ENCODE assay signal across 7 cellular contexts in genomic region chr16:2126928-2127556, GRCh38. TPM values are rescaled to one million over a fixed set of nuclear protein-coding genes. Genes with fewer than 3 reads are reported as not detected.
DNase-seq lines count a peak whose midpoint lies in the region; ATAC-seq, FAIRE-seq and TF ChIP-seq lines count a peak whose summit lies in the region.
"Not testable (repeated sequence)": the region's sequence is repeated elsewhere in the genome, so short reads cannot be mapped to it uniquely, and the experiment has no call there.

No MANE protein-coding gene starts in this region.

- not testable (repeated sequence) for TF ChIP-seq POLR2A in GM12891 (IDR thresholded peaks at IDR 0.05; ENCODE audit: low read depth, low read length); gastroesophageal sphincter (IDR thresholded peaks at IDR 0.05)

- not testable (repeated sequence) for H3K36me3 Mint-ChIP-seq in stimulated activated naive B cell treated with anti-CD40 and anti-IgM and Interleukin-4, amounts not matched to agents 10 μg/mL and 1 μg/mL and 100 μg/mL, for 72 hours

- TF ChIP-seq CTCF in mammary epithelial cell (conservative IDR thresholded peaks at IDR 0.05 in 1 of 2, IDR thresholded peaks at IDR 0.05 in 1 of 2; ENCODE audit: extremely low read depth in 1 of 2, insufficient read depth in 1 of 2, low read depth in 1 of 2, low read length in 2 of 2); gastroesophageal sphincter (IDR thresholded peaks at IDR 0.05); lower lobe of right lung (IDR thresholded peaks at IDR 0.05): not testable (repeated sequence)

- not testable (repeated sequence) for H2BK120ac ChIP-seq in neuronal stem cell (ENCODE audit: low read depth, low read length)

- H3K14ac ChIP-seq in neuronal stem cell (ENCODE audit: low read length) = peak overlapping the region; percentile 82

- H3K27ac ChIP-seq in mammary epithelial cell (ENCODE audit: insufficient read depth, low read depth, low read length); neuronal stem cell (replicated peaks; ENCODE audit: low read length): not testable (repeated sequence)
- peak overlapping the region; percentile 97 to 99 (median 98) for H3K27ac ChIP-seq in gastroesophageal sphincter
- peak overlapping the region; percentile 72 for H3K27ac ChIP-seq in lower lobe of right lung

- peak overlapping the region; percentile 54 for H3K4me2 ChIP-seq in mammary epithelial cell (ENCODE audit: insufficient read depth, low read depth, low read length)
- not testable (repeated sequence) for H3K4me2 ChIP-seq in neuronal stem cell (ENCODE audit: insufficient read depth, low read length, poor library complexity, severe bottlenecking)

- peak; percentile 50 for FAIRE-seq in GM12891 (lab: Jason Lieb, UNC)

- not testable (repeated sequence) for H3K9me3 ChIP-seq in mammary epithelial cell (replicated peaks; ENCODE audit: insufficient read depth, low read length); gastroesophageal sphincter; lower lobe of right lung; neuronal stem cell (replicated peaks in 1 of 2; ENCODE audit: control insufficient read depth in 2 of 2, insufficient read depth in 1 of 2, low read depth in 1 of 2, low read length in 2 of 2)

- peaks cover 58% of the 10 kb centered on the region for H3K4me1 ChIP-seq in mammary epithelial cell (ENCODE audit: insufficient read depth, low read length)
- H3K4me1 ChIP-seq in gastroesophageal sphincter = peaks cover 0 to 95% (median 65%) of the 10 kb centered on the region in 3 donors
- peaks cover 52% of the 10 kb centered on the region for H3K4me1 ChIP-seq in lower lobe of right lung
- H3K4me1 ChIP-seq in neuronal stem cell (ENCODE audit: control insufficient read depth in 2 of 2, insufficient read depth in 1 of 2, low read depth in 1 of 2, low read length in 2 of 2) = peaks cover 7 to 17% of the 10 kb centered on the region in 2 donors

- not testable (repeated sequence) for H3K36me3 ChIP-seq in mammary epithelial cell (ENCODE audit: insufficient read depth, low read length); gastroesophageal sphincter; lower lobe of right lung; neuronal stem cell (replicated peaks in 1 of 2; ENCODE audit: control insufficient read depth in 2 of 2, insufficient read depth in 2 of 2, low read length in 2 of 2)

- H2BK5ac ChIP-seq in neuronal stem cell (ENCODE audit: low read length) = not testable (repeated sequence)

- peak overlapping the region; percentile 25 for H3K27ac Mint-ChIP-seq in stimulated activated naive B cell treated with anti-CD40 and anti-IgM and Interleukin-4, amounts not matched to agents 10 μg/mL and 1 μg/mL and 100 μg/mL, for 72 hours

- dilution Hi-C loops in mammary epithelial cell (cut with HindIII; ENCODE audit: low sequenced_read_pairs) = not testable (repeated sequence)

- H4K91ac ChIP-seq in neuronal stem cell (ENCODE audit: low read depth, low read length, poor library complexity) = not testable (repeated sequence)

- H2BK12ac ChIP-seq in neuronal stem cell (ENCODE audit: low read length) = peak overlapping the region; percentile 73

- H3K4me1 Mint-ChIP-seq in stimulated activated naive B cell treated with anti-CD40 and anti-IgM and Interleukin-4, amounts not matched to agents 10 μg/mL and 1 μg/mL and 100 μg/mL, for 72 hours = peaks cover 16 to 37% of the 10 kb centered on the region in 2 donors

- H3K4me3 Mint-ChIP-seq in stimulated activated naive B cell treated with anti-CD40 and anti-IgM and Interleukin-4, amounts not matched to agents 10 μg/mL and 1 μg/mL and 100 μg/mL, for 72 hours = not testable (repeated sequence)

- H3K4me3 ChIP-seq in mammary epithelial cell (replicated peaks in 1 of 3; ENCODE audit: insufficient read depth in 1 of 3, low read depth in 2 of 3, low read length in 3 of 3); lower lobe of right lung; neuronal stem cell (ENCODE audit: low read length in 2 of 2): not testable (repeated sequence)
- peak overlapping the region in 1 of 2 donors; percentile 53 for H3K4me3 ChIP-seq in gastroesophageal sphincter

- H3K4ac ChIP-seq in neuronal stem cell (ENCODE audit: low read length) = peak overlapping the region; percentile 93

- peak overlapping the region; percentile 71 for H2BK15ac ChIP-seq in neuronal stem cell (ENCODE audit: low read length)

- H3K9ac ChIP-seq in mammary epithelial cell (ENCODE audit: insufficient read depth, low read length) (peak overlapping the region; percentile 10), neuronal stem cell (ENCODE audit: low read depth, low read length, poor library complexity) (peak overlapping the region; percentile 12)

- H3K23ac ChIP-seq in neuronal stem cell (ENCODE audit: low read depth, low read length, poor library complexity) = not testable (repeated sequence)

- H3K9me3 Mint-ChIP-seq in stimulated activated naive B cell treated with anti-CD40 and anti-IgM and Interleukin-4, amounts not matched to agents 10 μg/mL and 1 μg/mL and 100 μg/mL, for 72 hours = not testable (repeated sequence)

- intact Hi-C loops in mammary epithelial cell (cut with micrococcal nuclease); lower lobe of right lung (cut with DNase I): not testable (repeated sequence)

- not testable (repeated sequence) for H4K8ac ChIP-seq in neuronal stem cell (ENCODE audit: low read depth, low read length)

- not testable (repeated sequence) for H3K27me3 ChIP-seq in mammary epithelial cell (ENCODE audit: insufficient read depth, low read length); gastroesophageal sphincter; lower lobe of right lung (ENCODE audit: low read depth); neuronal stem cell (ENCODE audit: control insufficient read depth in 3 of 3, insufficient read depth in 3 of 3, low read depth in 1 of 3, low read length in 3 of 3)

- TF ChIP-seq EP300 in gastroesophageal sphincter (IDR thresholded peaks at IDR 0.05) = not testable (repeated sequence)

- in situ Hi-C loops in mammary epithelial cell (cut with MboI; ENCODE audit: low sequenced_read_pairs in 2 of 2) = not testable (repeated sequence)

- H4K20me1 ChIP-seq in mammary epithelial cell (ENCODE audit: insufficient read depth, low read length) = not testable (repeated sequence)

- DNase-seq in GM12891 (ENCODE audit: insufficient read length, low spot score); mammary epithelial cell; lower lobe of right lung; neuronal stem cell (ENCODE audit: low spot score); stimulated activated naive B cell treated with anti-CD40 and anti-IgM and Interleukin-4, amounts not matched to agents 10 μg/mL and 1 μg/mL and 100 μg/mL, for 72 hours: not testable (repeated sequence)

- H3K79me2 ChIP-seq in mammary epithelial cell (ENCODE audit: insufficient read depth, low read length) = peaks cover 63% of the 10 kb centered on the region

- H2AFZ ChIP-seq in mammary epithelial cell (ENCODE audit: low read depth, low read length) = peak overlapping the region; percentile 20
- not testable (repeated sequence) for H2AFZ ChIP-seq in neuronal stem cell (ENCODE audit: low read length)

- BruUV-seq in mammary epithelial cell (replicated peaks; lab: Mats Ljungman, UMichigan) = not testable (repeated sequence)

- not testable (repeated sequence) for H3K79me1 ChIP-seq in neuronal stem cell (ENCODE audit: low read depth, low read length)

- H3K18ac ChIP-seq in neuronal stem cell (ENCODE audit: low read length) = peak overlapping the region; percentile 71

- 28% methylated on average over 19 of the region's 31 CpGs for WGBS in mammary epithelial cell (ENCODE audit: low coverage, missing lambda C conversion rate)
- WGBS in gastroesophageal sphincter (ENCODE audit: low coverage in 1 of 2), 2 donors = 40% methylated on average over 1 of the region's 31 CpGs; no CpG with 5 or more reads in 1 of the 2 donors
- no CpG with 5 or more reads among the region's 31 CpGs for WGBS in neuronal stem cell (ENCODE audit: extremely low coverage in 2 of 2, insufficient read length in 2 of 2, insufficient replicate concordance in 1 of 2), 2 donors

- CTCF ChIA-PET in mammary epithelial cell (lab: Charles Lee; ENCODE audit: low non-redundant PET) = not testable (repeated sequence)

- ATAC-seq in SK-N-SH treated with all-trans-retinoic acid at 6 μM for 48 hours = not testable (repeated sequence)
- ATAC-seq in gastroesophageal sphincter (peak; percentile 1), lower lobe of right lung (peak; percentile 1)
- peak in 1 of 2 donors; percentile 6 for ATAC-seq in stimulated activated naive B cell treated with anti-CD40 and anti-IgM and Interleukin-4, amounts not matched to agents 10 μg/mL and 1 μg/mL and 100 μg/mL, for 72 hours (replicated peaks)

- H2AK5ac ChIP-seq in neuronal stem cell (ENCODE audit: low read depth, low read length) = peak overlapping the region; percentile 47

- not testable (repeated sequence) for H3K27me3 Mint-ChIP-seq in stimulated activated naive B cell treated with anti-CD40 and anti-IgM and Interleukin-4, amounts not matched to agents 10 μg/mL and 1 μg/mL and 100 μg/mL, for 72 hours

TF ChIP-seq in SK-N-SH treated with all-trans-retinoic acid at 6 μM for 48 hours, 23 proteins besides CTCF, POLR2A, EP300 and RAD21:
- TF ChIP-seq ZFP3 (CRISPR knock-in tag; IDR thresholded peaks at IDR 0.05) = peak; percentile 92

RNA-seq across cellular contexts. Expression of gene PKD1, which starts 8.7 kb away (rescaled TPM):
- 24.2 TPM for polyA plus RNA-seq in GM12891 (2012; ENCODE audit: low read depth, missing spikeins)
- total RNA-seq in mammary epithelial cell = 100 to 1,000 TPM; 119 to 133 TPM
- 28.4 TPM for polyA plus RNA-seq in mammary epithelial cell
- polyA minus RNA-seq in mammary epithelial cell = 17.7 TPM
- 100 to 1,000 TPM; 181 to 492 (median 352) TPM for total RNA-seq in gastroesophageal sphincter
- 81.6 TPM for total RNA-seq in lower lobe of right lung
- 27.8 TPM for polyA plus RNA-seq in neuronal stem cell (2013, experiment 1 of 2)
- 26.3 TPM for polyA plus RNA-seq in neuronal stem cell (2013, experiment 2 of 2)

RNA-seq across cellular contexts. Expression of gene RAB26, which starts 21.4 kb away (rescaled TPM):
- polyA plus RNA-seq in GM12891 (2012; ENCODE audit: low read depth, missing spikeins) = 0.82 TPM
- total RNA-seq in mammary epithelial cell (1 to 10 TPM in 1 of 2 donors, under 1 TPM in 1; 0.33 to 1.0 TPM), gastroesophageal sphincter (1 to 10 TPM in 1 of 4 donors, under 1 TPM in 1, not detected in 2; 0.39 to 1.0 TPM), lower lobe of right lung (0.80 TPM)
- polyA plus RNA-seq in mammary epithelial cell = 0.80 TPM
- polyA minus RNA-seq in mammary epithelial cell = 0.21 TPM
- polyA plus RNA-seq in neuronal stem cell (2013, experiment 1 of 2) = 4.2 TPM
- polyA plus RNA-seq in neuronal stem cell (2013, experiment 2 of 2) = 3.9 TPM

RNA-seq across cellular contexts. Expression of gene TRAF7, which starts 28.5 kb away (rescaled TPM):
- 38.2 TPM for polyA plus RNA-seq in GM12891 (2012; ENCODE audit: low read depth, missing spikeins)
- total RNA-seq in mammary epithelial cell = 100 to 1,000 TPM in 1 of 2 donors, 10 to 100 TPM in 1; 47.5 to 110 TPM
- polyA plus RNA-seq in mammary epithelial cell = 65.7 TPM
- polyA minus RNA-seq in mammary epithelial cell = 54.6 TPM
- total RNA-seq in gastroesophageal sphincter = 10 to 100 TPM; 36.3 to 70.1 (median 56.3) TPM
- 61.9 TPM for total RNA-seq in lower lobe of right lung
- 117 TPM for polyA plus RNA-seq in neuronal stem cell (2013, experiment 1 of 2)
- polyA plus RNA-seq in neuronal stem cell (2013, experiment 2 of 2) = 112 TPM
